In genomic region chr14:52086755-52087154, GRCh38 we compare ENCODE assay signal across 17 cellular contexts.
"Had no signal": no experiment of that assay in that cellular context is flagged by ENCODE, and none has a peak within 500 bp of the region (broad histone marks: within the 10 kb centered on the region; RNA-seq: fewer than 3 reads in every experiment).

No MANE protein-coding gene starts in this region.

- H3K4me1 ChIP-seq: body of pancreas, psoas muscle, sigmoid colon had no signal

- ATAC-seq: body of pancreas; left ventricle myocardium superior; psoas muscle; stimulated activated effector memory CD8-positive, alpha-beta T cell treated with anti-CD3 and anti-CD28 coated beads, Interleukin-12 subunit alpha, Interleukin-12 subunit beta, amount 100 ng/mL, for 72 hours; WTC11 had no signal

- H3K9me3 Mint-ChIP-seq: activated CD4-positive, alpha-beta memory T cell treated with anti-CD3 and anti-CD28 coated beads, Interleukin-2, amount 10 ng/mL, durations not matched to agents 7 days and 5 days had no signal

- H3K36me3 Mint-ChIP-seq: stimulated activated effector memory CD8-positive, alpha-beta T cell treated with anti-CD3 and anti-CD28 coated beads, Interleukin-12 subunit alpha, Interleukin-12 subunit beta, amount 100 ng/mL, for 72 hours had no signal

- H3K27me3 ChIP-seq: body of pancreas, sigmoid colon had no signal

- H3K27ac ChIP-seq: body of pancreas, psoas muscle, sigmoid colon had no signal

- H3K36me3 ChIP-seq: sigmoid colon had no signal

- DNase-seq: activated CD4-positive, alpha-beta memory T cell treated with anti-CD3 and anti-CD28 coated beads, Interleukin-2, amount 10 ng/mL, durations not matched to agents 7 days and 5 days; activated CD4-positive, alpha-beta T cell treated with anti-CD3 and anti-CD28 coated beads for 4 hours; activated T-cell treated with anti-CD3 and anti-CD28 coated beads, Interleukin-2, amount 50 U/mL, for 24 hours; amniotic stem cell; body of pancreas; central memory CD4-positive, alpha-beta T cell; cortex of kidney; effector memory CD4-positive, alpha-beta T cell; kidney glomerular epithelial cell; left ventricle myocardium superior; mesendoderm; psoas muscle; sigmoid colon; T-helper 2 cell had no signal

- H3K4me1 Mint-ChIP-seq: activated CD4-positive, alpha-beta memory T cell treated with anti-CD3 and anti-CD28 coated beads, Interleukin-2, amount 10 ng/mL, durations not matched to agents 7 days and 5 days; activated naive CD4-positive, alpha-beta T cell treated with anti-CD3 and anti-CD28 coated beads, Interleukin-2, amount 50 U/mL, for 24 hours; stimulated activated effector memory CD8-positive, alpha-beta T cell treated with anti-CD3 and anti-CD28 coated beads, Interleukin-12 subunit alpha, Interleukin-12 subunit beta, amount 100 ng/mL, for 72 hours; WTC11 had no signal

- H3K4me3 ChIP-seq: body of pancreas, psoas muscle, sigmoid colon had no signal

- H3K4me3 Mint-ChIP-seq: activated CD4-positive, alpha-beta memory T cell treated with anti-CD3 and anti-CD28 coated beads, Interleukin-2, amount 10 ng/mL, durations not matched to agents 7 days and 5 days; activated naive CD4-positive, alpha-beta T cell treated with anti-CD3 and anti-CD28 coated beads, Interleukin-2, amount 50 U/mL, for 24 hours; activated T-cell treated with anti-CD3 and anti-CD28 coated beads, Interleukin-2, amount 50 U/mL, for 24 hours; stimulated activated effector memory CD8-positive, alpha-beta T cell treated with anti-CD3 and anti-CD28 coated beads, Interleukin-12 subunit alpha, Interleukin-12 subunit beta, amount 100 ng/mL, for 72 hours; WTC11 had no signal

- H3K9me3 ChIP-seq: body of pancreas had no signal

- H3K27ac Mint-ChIP-seq: activated CD4-positive, alpha-beta memory T cell treated with anti-CD3 and anti-CD28 coated beads, Interleukin-2, amount 10 ng/mL, durations not matched to agents 7 days and 5 days; activated naive CD4-positive, alpha-beta T cell treated with anti-CD3 and anti-CD28 coated beads, Interleukin-2, amount 50 U/mL, for 24 hours; activated T-cell treated with anti-CD3 and anti-CD28 coated beads, Interleukin-2, amount 50 U/mL, for 24 hours; stimulated activated effector memory CD8-positive, alpha-beta T cell treated with anti-CD3 and anti-CD28 coated beads, Interleukin-12 subunit alpha, Interleukin-12 subunit beta, amount 100 ng/mL, for 72 hours; WTC11 had no signal
